ENCODE assay signal across 8 cellular contexts in the genomic region with DNA sequence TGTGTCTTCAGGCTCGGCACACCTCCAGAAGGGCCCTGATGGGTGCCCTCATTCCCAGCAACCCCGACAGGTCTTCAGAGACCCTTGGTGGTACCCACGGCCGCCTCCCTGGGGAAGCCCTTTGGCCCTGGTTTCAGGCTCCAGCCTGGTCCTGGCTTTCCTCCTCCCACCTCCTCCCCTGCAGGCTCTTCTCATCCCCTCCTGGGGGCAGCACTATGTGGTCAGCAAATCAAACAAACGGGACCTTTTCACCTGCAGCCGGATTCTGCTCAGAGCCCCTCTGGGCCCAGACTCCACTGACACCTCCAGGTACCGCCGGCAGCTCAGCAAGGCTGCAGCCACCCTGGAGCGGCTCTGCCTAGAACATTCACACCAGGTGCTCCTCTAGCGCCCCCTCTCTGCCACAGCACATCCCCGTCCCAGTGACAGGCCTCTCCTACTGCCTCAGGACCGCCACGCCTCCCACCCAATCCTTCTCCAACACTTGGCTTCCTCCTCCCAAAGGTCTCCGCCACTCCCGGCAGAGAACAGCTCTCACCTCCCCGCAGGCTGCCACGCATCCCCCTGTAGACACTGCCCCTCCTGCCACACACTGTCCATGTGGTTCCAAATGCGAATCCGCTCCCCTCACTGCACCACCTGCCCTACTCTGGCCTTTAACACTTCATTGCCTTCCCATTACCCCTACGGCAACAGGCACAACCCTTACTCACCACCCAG. TPM values are rescaled to one million over a fixed set of nuclear protein-coding genes. Genes with fewer than 3 reads are reported as not detected.
DNase-seq lines count a peak whose midpoint lies in the region; ATAC-seq and TF ChIP-seq lines count a peak whose summit lies in the region.

No MANE protein-coding gene starts in this region.

- CTCF ChIA-PET in CD4-positive, alpha-beta memory T cell (lab: Charles Lee; ENCODE audit: partially characterized antibody), result interaction anchor here (0.8 to 3.9 kb wide), 7 partner anchors 9 to 116 kb away, joined by 3 to 50 read pairs (median 4); no protein-coding TSS in a partner anchor
- CTCF ChIA-PET in HEK293T (lab: Yijun Ruan, JAX), result interaction anchor here (0.9 to 4.2 kb wide), 13 partner anchors 9 to 114 kb away, joined by 3 to 54 read pairs (median 9); a partner anchor contains a TSS

- peaks cover under 1% of the 10 kb centered on the region for H3K79me2 ChIP-seq in fibroblast of lung (ENCODE audit: control insufficient read depth, insufficient read depth, low read length)

- H3K27ac Mint-ChIP-seq in CD4-positive, alpha-beta memory T cell, result peak overlapping the region; percentile 55 to 95 (median 86)
- peak overlapping the region; percentile 52 for H3K27ac Mint-ChIP-seq in T-helper 2 cell treated with Interferon-gamma antibody and Interleukin-4, amounts not matched to agents 5 μg/mL and 100 μg/mL, for 36 hours

- no peak overlapping the region for H3K4me3 ChIP-seq in CD4-positive, alpha-beta memory T cell (ENCODE audit: low read length in 2 of 2)
- no peak overlapping the region for H3K4me3 ChIP-seq in fibroblast of lung (replicated peaks in 1 of 4; ENCODE audit: control extremely low read depth in 1 of 4, insufficient read depth in 1 of 4, low read depth in 3 of 4, low read length in 4 of 4)

- H3K36me3 Mint-ChIP-seq in CD4-positive, alpha-beta memory T cell, result peaks cover 34 to 74% of the 10 kb centered on the region in 2 donors
- peaks cover 36% of the 10 kb centered on the region for H3K36me3 Mint-ChIP-seq in T-helper 2 cell treated with Interferon-gamma antibody and Interleukin-4, amounts not matched to agents 5 μg/mL and 100 μg/mL, for 36 hours (ENCODE audit: low read depth)

- no peak overlapping the region for H3K27ac ChIP-seq in CD4-positive, alpha-beta memory T cell (ENCODE audit: low read depth, low read length)
- no peak overlapping the region for H3K27ac ChIP-seq in fibroblast of lung (ENCODE audit: insufficient read depth, low read length)

- H3K4me2 ChIP-seq in fibroblast of lung (ENCODE audit: extremely low read depth, insufficient read depth, low read length), result no peak overlapping the region

- H3K4me3 Mint-ChIP-seq in CD4-positive, alpha-beta memory T cell, result peak overlapping the region in 5 of 8 donors; percentile 25 to 73 (median 40)
- H3K4me3 Mint-ChIP-seq in T-helper 2 cell treated with Interferon-gamma antibody and Interleukin-4, amounts not matched to agents 5 μg/mL and 100 μg/mL, for 36 hours, result no peak overlapping the region

- intact Hi-C loops in CD4-positive, alpha-beta memory T cell (cut with micrococcal nuclease), result no loop called here
- intact Hi-C loops in sciatic nerve (cut with DNase I), result loop anchor here (2.0 to 10.0 kb wide), 2 partner anchors 46 to 130 kb away; a partner anchor contains a TSS

- H3K9me3 Mint-ChIP-seq in CD4-positive, alpha-beta memory T cell, result peaks cover 0 to 21% (median 0%) of the 10 kb centered on the region in 8 donors
- no peaks in the 10 kb centered on the region for H3K9me3 Mint-ChIP-seq in T-helper 2 cell treated with Interferon-gamma antibody and Interleukin-4, amounts not matched to agents 5 μg/mL and 100 μg/mL, for 36 hours

- TF ChIP-seq CTCF in fibroblast of lung (conservative IDR thresholded peaks at IDR 0.05 in 1 of 2, IDR thresholded peaks at IDR 0.05 in 1 of 2; ENCODE audit: low read depth in 1 of 2, low read length in 2 of 2), result peak; percentile 74 to 79

- H3K9me3 ChIP-seq in CD4-positive, alpha-beta memory T cell (ENCODE audit: control insufficient read depth in 1 of 2, low read length in 2 of 2), result no peaks in the 10 kb centered on the region
- H3K9me3 ChIP-seq in fibroblast of lung (ENCODE audit: control insufficient read depth, insufficient read depth, low read depth, low read length), result no peaks in the 10 kb centered on the region

- H3K4me1 Mint-ChIP-seq in CD4-positive, alpha-beta memory T cell, result peaks cover 15 to 38% (median 20%) of the 10 kb centered on the region in 4 donors
- H3K4me1 Mint-ChIP-seq in T-helper 2 cell treated with Interferon-gamma antibody and Interleukin-4, amounts not matched to agents 5 μg/mL and 100 μg/mL, for 36 hours (ENCODE audit: low read depth), result peaks cover 6% of the 10 kb centered on the region

- H3K27me3 Mint-ChIP-seq in CD4-positive, alpha-beta memory T cell, result no peaks in the 10 kb centered on the region
- H3K27me3 Mint-ChIP-seq in T-helper 2 cell treated with Interferon-gamma antibody and Interleukin-4, amounts not matched to agents 5 μg/mL and 100 μg/mL, for 36 hours (ENCODE audit: low read depth), result no peaks in the 10 kb centered on the region

- H3K4me1 ChIP-seq in CD4-positive, alpha-beta memory T cell (ENCODE audit: insufficient read depth, low read length), result peaks cover 7% of the 10 kb centered on the region
- peaks cover 10% of the 10 kb centered on the region for H3K4me1 ChIP-seq in fibroblast of lung (ENCODE audit: control insufficient read depth, extremely low read depth, insufficient read depth, low read length)

- H4K20me1 ChIP-seq in fibroblast of lung (ENCODE audit: control insufficient read depth, extremely low read depth, insufficient read depth, low read length), result no peaks in the 10 kb centered on the region

- peaks cover 83% of the 10 kb centered on the region for H3K36me3 ChIP-seq in CD4-positive, alpha-beta memory T cell (ENCODE audit: insufficient read depth, low read length)
- H3K36me3 ChIP-seq in fibroblast of lung (ENCODE audit: control insufficient read depth, insufficient read depth, low read length), result peaks cover 14% of the 10 kb centered on the region

- POLR2A ChIA-PET in CD4-positive, alpha-beta memory T cell (lab: Charles Lee; ENCODE audit: partially characterized antibody), result interaction anchor here (3.0 kb wide), 1 partner anchor 10 kb away, joined by 49 read pairs; a partner anchor contains a TSS
- POLR2A ChIA-PET in HEK293T (lab: Yijun Ruan, JAX), result interaction anchor here (0.6 to 2.1 kb wide), 2 partner anchors 12 to 31 kb away, joined by 3 to 5 read pairs; a partner anchor contains a TSS

- peak; percentile 36 to 60 (median 48) for DNase-seq in CD4-positive, alpha-beta memory T cell
- DNase-seq in HEK293T (ENCODE audit: extremely low spot score), result peak; percentile 80
- DNase-seq in T-helper 2 cell treated with Interferon-gamma antibody and Interleukin-4, amounts not matched to agents 5 μg/mL and 100 μg/mL, for 36 hours (ENCODE audit: low spot score), result peak; percentile 16
- no peak for DNase-seq in fibroblast of lung (ENCODE audit: low read depth in 2 of 2)
- no peak for DNase-seq in sciatic nerve (ENCODE audit: low spot score)
- no peak for DNase-seq in NCI-H1105 treated with DMSO at 0.1 percent for 48 hours (lab: John Stamatoyannopoulos, UW)
- DNase-seq in NCI-H187 (lab: John Stamatoyannopoulos, UW), result no peak

- no peaks in the 10 kb centered on the region for H3K27me3 ChIP-seq in CD4-positive, alpha-beta memory T cell (ENCODE audit: insufficient read depth, low read length)
- H3K27me3 ChIP-seq in fibroblast of lung (ENCODE audit: control insufficient read depth, insufficient read depth, low read length), result no peaks in the 10 kb centered on the region

- no peak overlapping the region for H3K9ac ChIP-seq in fibroblast of lung (ENCODE audit: insufficient read depth, low read length)

- peak; percentile 30 for ATAC-seq in sciatic nerve
- no peak for ATAC-seq in HG02678 (IDR thresholded peaks at IDR 0.05; ENCODE audit: unreplicated experiment)

- H2AFZ ChIP-seq in fibroblast of lung (ENCODE audit: low read length), result no peak overlapping the region

TF ChIP-seq in HEK293T, 16 proteins besides CTCF, POLR2A, EP300 and RAD21:
- TF ChIP-seq FOXM1 (IDR thresholded peaks at IDR 0.05; ENCODE audit: borderline replicate concordance), result no peak
- no peak for TF ChIP-seq FOXK2 (IDR thresholded peaks at IDR 0.05)
- TF ChIP-seq BHLHE40 (IDR thresholded peaks at IDR 0.05; ENCODE audit: borderline replicate concordance), result no peak
- no peak for TF ChIP-seq NFRKB (IDR thresholded peaks at IDR 0.05)
- TF ChIP-seq, protein P1, sequence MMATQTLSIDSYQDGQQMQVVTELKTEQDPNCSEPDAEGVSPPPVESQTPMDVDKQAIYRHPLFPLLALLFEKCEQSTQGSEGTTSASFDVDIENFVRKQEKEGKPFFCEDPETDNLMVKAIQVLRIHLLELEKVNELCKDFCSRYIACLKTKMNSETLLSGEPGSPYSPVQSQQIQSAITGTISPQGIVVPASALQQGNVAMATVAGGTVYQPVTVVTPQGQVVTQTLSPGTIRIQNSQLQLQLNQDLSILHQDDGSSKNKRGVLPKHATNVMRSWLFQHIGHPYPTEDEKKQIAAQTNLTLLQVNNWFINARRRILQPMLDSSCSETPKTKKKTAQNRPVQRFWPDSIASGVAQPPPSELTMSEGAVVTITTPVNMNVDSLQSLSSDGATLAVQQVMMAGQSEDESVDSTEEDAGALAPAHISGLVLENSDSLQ (IDR thresholded peaks at IDR 0.05), result peak; percentile 53; the same call in 1 of the 2 replicates
- TF ChIP-seq LEF1 (IDR thresholded peaks at IDR 0.05; ENCODE audit: borderline replicate concordance), result no peak
- TF ChIP-seq HDGF (IDR thresholded peaks at IDR 0.05; ENCODE audit: borderline replicate concordance), result peak; percentile 44; the same call in 1 of the 2 replicates
TF ChIP-seq in HEK293T: peak in this region for 2.

RNA-seq across cellular contexts. Expression of a gene that starts 12.0 kb away (rescaled TPM):
- total RNA-seq in CD4-positive, alpha-beta memory T cell, result 100 to 1,000 TPM; 176 to 184 TPM
- 100 to 1,000 TPM in 1 of 2 donors, 10 to 100 TPM in 1; 48.2 to 139 TPM for polyA plus RNA-seq in CD4-positive, alpha-beta memory T cell
- 5.4 and 11.1 TPM in 2 replicates for total RNA-seq in fibroblast of lung
- 5.6 and 6.1 TPM in 2 replicates for polyA plus RNA-seq in fibroblast of lung
- 7.2 and 8.6 TPM in 2 replicates for polyA plus RNA-seq in fibroblast of lung (2012)
- 16.1 and 18.2 TPM in 2 replicates for polyA minus RNA-seq in fibroblast of lung (ENCODE audit: low replicate concordance)
- total RNA-seq in sciatic nerve, result 51.5 TPM

RNA-seq across cellular contexts. Expression of a gene that starts 21.3 kb away (rescaled TPM):
- total RNA-seq in CD4-positive, alpha-beta memory T cell, result 10 to 100 TPM; 67.5 to 71.1 TPM
- 10 to 100 TPM; 52.4 to 55.5 TPM for polyA plus RNA-seq in CD4-positive, alpha-beta memory T cell
- total RNA-seq in fibroblast of lung (59.8 and 66.1 TPM in 2 replicates), sciatic nerve (27.8 TPM)
- polyA plus RNA-seq in fibroblast of lung, result 27.8 and 39.8 TPM in 2 replicates
- 22.3 and 32.2 TPM in 2 replicates for polyA plus RNA-seq in fibroblast of lung (2012)
- 30.6 and 36.4 TPM in 2 replicates for polyA minus RNA-seq in fibroblast of lung (ENCODE audit: low replicate concordance)

RNA-seq across cellular contexts. Expression of a gene that starts 32.8 kb away (rescaled TPM):
- under 1 TPM; 0.11 to 0.29 TPM for total RNA-seq in CD4-positive, alpha-beta memory T cell
- under 1 TPM in 1 of 2 donors, not detected in 1; 0.16 TPM for polyA plus RNA-seq in CD4-positive, alpha-beta memory T cell
- 57.0 and 79.4 TPM in 2 replicates for total RNA-seq in fibroblast of lung
- polyA plus RNA-seq in fibroblast of lung, result 30.6 and 61.9 TPM in 2 replicates
- 85.6 and 136 TPM in 2 replicates for polyA plus RNA-seq in fibroblast of lung (2012)
- 42.0 and 88.8 TPM in 2 replicates for polyA minus RNA-seq in fibroblast of lung (ENCODE audit: low replicate concordance)
- 38.4 TPM for total RNA-seq in sciatic nerve

RNA-seq across cellular contexts. Expression of a gene that starts 53.3 kb away (rescaled TPM):
- total RNA-seq in CD4-positive, alpha-beta memory T cell, result 10 to 100 TPM; 38.6 to 54.8 TPM
- polyA plus RNA-seq in CD4-positive, alpha-beta memory T cell, result 10 to 100 TPM; 34.6 to 34.8 TPM
- total RNA-seq in fibroblast of lung (24.4 and 34.3 TPM in 2 replicates), sciatic nerve (37.8 TPM)
- polyA plus RNA-seq in fibroblast of lung, result 14.8 and 19.9 TPM in 2 replicates
- 28.6 and 37.1 TPM in 2 replicates for polyA plus RNA-seq in fibroblast of lung (2012)
- polyA minus RNA-seq in fibroblast of lung (ENCODE audit: low replicate concordance), result 9.2 and 9.5 TPM in 2 replicates

Comparison
In these comparisons a context has a peak if more than half of its experiments do, and no peak if none do; other contexts are left out.
1. DNase-seq: peak in CD4-positive, alpha-beta memory T cell (5 of 5), HEK293T (single experiment) and T-helper 2 cell treated with Interferon-gamma antibody and Interleukin-4, amounts not matched to agents 5 μg/mL and 100 μg/mL, for 36 hours (single experiment); none in fibroblast of lung (0 of 2), sciatic nerve (single experiment), NCI-H1105 treated with DMSO at 0.1 percent for 48 hours (single experiment) and NCI-H187 (0 of 2).
2. RNA of a gene that starts 32.8 kb away (total RNA-seq): 57.0 to 79.4 TPM in fibroblast of lung and 38.4 TPM in sciatic nerve (single experiment); 0.11 to 0.29 TPM in CD4-positive, alpha-beta memory T cell; every median in the first group is over 10 times any median in the second.